ENCODE assay signal across 1 cellular context in genomic region chr14:65070710-65071033, GRCh38.
TF ChIP-seq lines count a peak whose summit lies in the region.

No MANE protein-coding gene starts in this region.

TF ChIP-seq in SK-N-SH treated with all-trans-retinoic acid at 6 μM for 48 hours, 23 proteins besides CTCF, POLR2A, EP300 and RAD21 (continued from another document):
- TF ChIP-seq GLIS3 (CRISPR knock-in tag; IDR thresholded peaks at IDR 0.05), result no peak
- TF ChIP-seq ZFP3 (CRISPR knock-in tag; IDR thresholded peaks at IDR 0.05), result no peak
- no peak for TF ChIP-seq ESRRG (CRISPR knock-in tag; IDR thresholded peaks at IDR 0.05)
